In the genomic region with DNA sequence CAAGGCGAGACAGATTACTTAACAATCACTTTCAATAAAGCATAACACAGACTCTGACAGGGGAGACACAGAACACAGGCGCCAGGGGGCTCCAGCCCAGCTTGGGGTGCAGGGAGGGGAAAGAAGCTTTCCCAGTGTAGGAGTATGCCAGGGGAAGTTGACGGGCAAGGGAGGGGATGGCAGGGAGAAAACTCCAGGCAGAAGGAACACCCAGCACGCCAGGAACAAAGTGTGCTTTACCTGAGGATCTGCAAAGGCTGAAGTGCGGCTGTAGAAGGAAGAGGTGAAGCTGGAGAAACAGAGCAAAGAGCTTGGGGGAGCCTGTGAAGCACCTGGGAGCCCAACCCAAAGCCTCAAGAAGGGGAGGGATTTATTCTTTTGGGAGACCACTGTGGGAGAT, we compare ENCODE assay signal across 30 cellular contexts. TPM values are rescaled to one million over a fixed set of nuclear protein-coding genes. Genes with fewer than 3 reads are reported as not detected.
"Had no signal": no experiment of that assay in that cellular context is flagged by ENCODE, and none has a peak within 500 bp of the region (broad histone marks: within the 10 kb centered on the region; RNA-seq: fewer than 3 reads in every experiment).

No MANE protein-coding gene starts in this region.

- H3K9me3 Mint-ChIP-seq: activated naive CD4-positive, alpha-beta T cell treated with anti-CD3 and anti-CD28 coated beads for 36 hours; activated naive CD8-positive, alpha-beta T cell treated with anti-CD3 and anti-CD28 coated beads for 36 hours; brain; natural killer cell treated with Interleukin-12 subunit alpha and Interleukin-12 subunit beta and Interleukin-15 and Interleukin-18, amount 100 ng/mL, for 72 hours; T-helper 2 cell treated with Interferon-gamma antibody and Interleukin-4, amounts not matched to agents 5 μg/mL and 100 μg/mL, for 36 hours had no signal

- ATAC-seq: activated CD4-positive, alpha-beta T cell treated with anti-CD3 and anti-CD28 coated beads for 36 hours; left lung; lower lobe of right lung; natural killer cell treated with Interleukin-12 subunit alpha and Interleukin-12 subunit beta and Interleukin-15 and Interleukin-18, amount 100 ng/mL, for 72 hours; sciatic nerve had no signal

- H3K27ac Mint-ChIP-seq: activated CD4-positive, alpha-beta T cell treated with anti-CD3 and anti-CD28 coated beads for 36 hours; activated naive CD4-positive, alpha-beta T cell treated with anti-CD3 and anti-CD28 coated beads for 36 hours; activated naive CD8-positive, alpha-beta T cell treated with anti-CD3 and anti-CD28 coated beads for 36 hours; natural killer cell treated with Interleukin-12 subunit alpha and Interleukin-12 subunit beta and Interleukin-15 and Interleukin-18, amount 100 ng/mL, for 72 hours; T-helper 2 cell treated with Interferon-gamma antibody and Interleukin-4, amounts not matched to agents 5 μg/mL and 100 μg/mL, for 36 hours had no signal

- H3K9me3 ChIP-seq: adrenal gland, ascending aorta, left lung, lower lobe of right lung, neutrophil, thoracic aorta, upper lobe of left lung had no signal

- DNase-seq: activated CD4-positive, alpha-beta T cell treated with anti-CD3 and anti-CD28 coated beads for 36 hours; activated CD4-positive, CD25-positive, alpha-beta regulatory T cell; activated effector memory CD4-positive, alpha-beta T cell treated with Interleukin-2 at 50 U/mL for 16 hours; activated naive CD4-positive, alpha-beta T cell treated with anti-CD3 and anti-CD28 coated beads for 36 hours; activated naive CD8-positive, alpha-beta T cell treated with anti-CD3 and anti-CD28 coated beads for 36 hours; activated T-cell treated with anti-CD3 and anti-CD28 coated beads for 4 hours; adrenal gland; cerebellar nuclear complex; effector memory CD4-positive, alpha-beta T cell; foreskin fibroblast; left lung; lower lobe of right lung; mesenchymal stem cell; retina; stimulated activated CD4-positive, alpha-beta T cell treated with anti-CD3 and anti-CD28 coated beads, Interleukin-15, amount 100 ng/mL, for 24 hours; stimulated activated CD4-positive, alpha-beta T cell treated with anti-CD3 and anti-CD28 coated beads, Interleukin-2, amount 100 ng/mL, for 24 hours; stimulated activated naive CD4-positive, alpha-beta T cell; T-helper 1 cell; upper lobe of left lung had no signal

- H3K4me3 ChIP-seq: adrenal gland, ascending aorta, cardiac muscle cell, coronary artery, dorsolateral prefrontal cortex, left lung, lower lobe of right lung, smooth muscle cell, thoracic aorta, upper lobe of left lung had no signal

- H3K4me3 Mint-ChIP-seq: activated CD4-positive, alpha-beta T cell treated with anti-CD3 and anti-CD28 coated beads for 36 hours; activated naive CD4-positive, alpha-beta T cell treated with anti-CD3 and anti-CD28 coated beads for 36 hours; activated naive CD8-positive, alpha-beta T cell treated with anti-CD3 and anti-CD28 coated beads for 36 hours; natural killer cell treated with Interleukin-12 subunit alpha and Interleukin-12 subunit beta and Interleukin-15 and Interleukin-18, amount 100 ng/mL, for 72 hours; T-helper 2 cell treated with Interferon-gamma antibody and Interleukin-4, amounts not matched to agents 5 μg/mL and 100 μg/mL, for 36 hours had no signal

- H3K36me3 Mint-ChIP-seq: activated naive CD8-positive, alpha-beta T cell treated with anti-CD3 and anti-CD28 coated beads for 36 hours; natural killer cell treated with Interleukin-12 subunit alpha and Interleukin-12 subunit beta and Interleukin-15 and Interleukin-18, amount 100 ng/mL, for 72 hours had no signal

- H3K27ac ChIP-seq: adrenal gland, ascending aorta, cardiac muscle cell, coronary artery, left lung, lower lobe of right lung, neutrophil, thoracic aorta, upper lobe of left lung had no signal

- H3K36me3 ChIP-seq: adrenal gland, ascending aorta, cardiac muscle cell, left lung, lower lobe of right lung, neutrophil, thoracic aorta, upper lobe of left lung had no signal

- H3K27me3 ChIP-seq: ascending aorta had no signal

RNA-seq across cellular contexts. Expression of a gene that starts 12.1 kb away (rescaled TPM):
- total RNA-seq: natural killer cell treated with Interleukin-12 subunit alpha and Interleukin-12 subunit beta and Interleukin-15 and Interleukin-18, amount 100 ng/mL, for 72 hours had no signal
